ENCODE assay signal across 30 cellular contexts in the genomic region with DNA sequence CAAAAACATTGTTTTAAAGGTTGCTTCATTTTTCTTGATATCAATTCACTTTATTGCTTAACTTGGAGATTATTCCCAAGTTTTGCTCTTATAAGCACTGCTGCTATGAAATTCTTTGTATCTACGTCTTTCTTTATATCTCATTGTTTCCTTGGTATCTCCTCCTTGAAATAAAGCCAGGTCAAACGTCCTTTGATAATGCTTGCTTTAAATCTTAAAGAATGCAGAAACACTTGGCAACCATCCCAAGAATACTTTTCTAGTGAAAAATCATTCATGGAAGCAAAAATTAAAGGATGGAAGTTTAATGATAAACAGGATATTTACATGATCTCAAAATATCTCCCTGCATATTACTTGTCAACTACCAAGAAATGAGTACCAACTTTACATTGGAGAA.
"Had no signal": no experiment of that assay in that cellular context is flagged by ENCODE, and none has a peak within 500 bp of the region (broad histone marks: within the 10 kb centered on the region; RNA-seq: fewer than 3 reads in every experiment).

No MANE protein-coding gene starts in this region.

- H3K9me3 ChIP-seq: lower lobe of right lung, pancreas, prostate gland, stomach, suprapubic skin, tibial artery had no signal

- DNase-seq: activated CD4-positive, alpha-beta T cell treated with anti-CD3 and anti-CD28 coated beads for 4 hours; activated CD4-positive, alpha-beta T cell treated with anti-CD3 and anti-CD28 coated beads, Interleukin-2, amount 50 U/mL, for 4 hours; activated naive CD4-positive, alpha-beta T cell; activated T-cell treated with anti-CD3 and anti-CD28 coated beads for 4 hours; activated T-cell treated with anti-CD3 and anti-CD28 coated beads, Interleukin-2, amount 50 U/mL, for 72 hours; caudate nucleus; cortex of kidney; endodermal cell; heart left ventricle; hypothalamus; immature natural killer cell; left lung; lower lobe of right lung; mesenchymal stem cell; naive thymus-derived CD8-positive, alpha-beta T cell; nucleus accumbens; pancreas; retina; stimulated activated CD4-positive, alpha-beta T cell treated with anti-CD3 and anti-CD28 coated beads, Interleukin-1b, Interleukin-23, amount 100 ng/mL, for 48 hours; stimulated activated CD4-positive, alpha-beta T cell treated with anti-CD3 and anti-CD28 coated beads, Interleukin-4, amount 100 ng/mL, for 4 hours; stimulated activated CD8-positive, alpha-beta memory T cell treated with anti-CD3 and anti-CD28 coated beads, Interleukin-4, amount 100 ng/mL, for 48 hours; stimulated activated naive B cell treated with anti-CD40 and anti-IgM and Interleukin-4, amounts not matched to agents 10 μg/mL and 1 μg/mL and 100 μg/mL, for 72 hours; stomach; tibial artery had no signal

- H3K36me3 ChIP-seq: heart left ventricle, left lung, lower lobe of right lung, pancreas, prostate gland, stomach, suprapubic skin, tibial artery had no signal

- H3K36me3 Mint-ChIP-seq: activated naive CD4-positive, alpha-beta T cell treated with anti-CD3 and anti-CD28 coated beads, Interleukin-2, amount 50 U/mL, for 72 hours; immature natural killer cell; naive thymus-derived CD8-positive, alpha-beta T cell; stimulated activated naive B cell treated with anti-CD40 and anti-IgM and Interleukin-4, amounts not matched to agents 10 μg/mL and 1 μg/mL and 100 μg/mL, for 72 hours had no signal

- H3K4me3 Mint-ChIP-seq: activated T-cell treated with anti-CD3 and anti-CD28 coated beads, Interleukin-2, amount 50 U/mL, for 72 hours; endodermal cell; immature natural killer cell; naive thymus-derived CD8-positive, alpha-beta T cell; neural crest cell; stimulated activated naive B cell treated with anti-CD40 and anti-IgM and Interleukin-4, amounts not matched to agents 10 μg/mL and 1 μg/mL and 100 μg/mL, for 72 hours had no signal

- H3K27ac Mint-ChIP-seq: activated naive CD4-positive, alpha-beta T cell treated with anti-CD3 and anti-CD28 coated beads, Interleukin-2, amount 50 U/mL, for 72 hours; activated T-cell treated with anti-CD3 and anti-CD28 coated beads, Interleukin-2, amount 50 U/mL, for 72 hours; endodermal cell; immature natural killer cell; naive thymus-derived CD8-positive, alpha-beta T cell; stimulated activated naive B cell treated with anti-CD40 and anti-IgM and Interleukin-4, amounts not matched to agents 10 μg/mL and 1 μg/mL and 100 μg/mL, for 72 hours had no signal

- H3K4me1 ChIP-seq: heart left ventricle, left lung, lower lobe of right lung, pancreas, prostate gland, stomach, suprapubic skin, tibial artery had no signal

- ATAC-seq: activated naive CD4-positive, alpha-beta T cell treated with anti-CD3 and anti-CD28 coated beads, Interleukin-2, amount 50 U/mL, for 72 hours; activated T-cell treated with anti-CD3 and anti-CD28 coated beads, Interleukin-2, amount 50 U/mL, for 72 hours; heart left ventricle; left lung; lower lobe of right lung; naive thymus-derived CD8-positive, alpha-beta T cell; pancreas; sciatic nerve; stimulated activated naive B cell treated with anti-CD40 and anti-IgM and Interleukin-4, amounts not matched to agents 10 μg/mL and 1 μg/mL and 100 μg/mL, for 72 hours had no signal

- H3K9me3 Mint-ChIP-seq: activated naive CD4-positive, alpha-beta T cell treated with anti-CD3 and anti-CD28 coated beads, Interleukin-2, amount 50 U/mL, for 72 hours; activated T-cell treated with anti-CD3 and anti-CD28 coated beads, Interleukin-2, amount 50 U/mL, for 72 hours; endodermal cell; immature natural killer cell; neural crest cell; stimulated activated naive B cell treated with anti-CD40 and anti-IgM and Interleukin-4, amounts not matched to agents 10 μg/mL and 1 μg/mL and 100 μg/mL, for 72 hours had no signal

- FAIRE-seq: pancreas had no signal

- H3K4me1 Mint-ChIP-seq: immature natural killer cell; naive thymus-derived CD8-positive, alpha-beta T cell; neural crest cell; stimulated activated naive B cell treated with anti-CD40 and anti-IgM and Interleukin-4, amounts not matched to agents 10 μg/mL and 1 μg/mL and 100 μg/mL, for 72 hours had no signal

- H3K4me3 ChIP-seq: heart left ventricle, left lung, lower lobe of right lung, pancreas, prostate gland, smooth muscle cell, stomach, suprapubic skin, tibial artery had no signal
